Comparison of ENCODE assay signal across 1 cellular context in genomic region chr6:65638047-65638831, GRCh38.
TF ChIP-seq lines count a peak whose summit lies in the region.

No MANE protein-coding gene starts in this region.

TF ChIP-seq in GM23338, 12 proteins besides CTCF, POLR2A, EP300 and RAD21 (continued from another document):
- TF ChIP-seq, protein P1, sequence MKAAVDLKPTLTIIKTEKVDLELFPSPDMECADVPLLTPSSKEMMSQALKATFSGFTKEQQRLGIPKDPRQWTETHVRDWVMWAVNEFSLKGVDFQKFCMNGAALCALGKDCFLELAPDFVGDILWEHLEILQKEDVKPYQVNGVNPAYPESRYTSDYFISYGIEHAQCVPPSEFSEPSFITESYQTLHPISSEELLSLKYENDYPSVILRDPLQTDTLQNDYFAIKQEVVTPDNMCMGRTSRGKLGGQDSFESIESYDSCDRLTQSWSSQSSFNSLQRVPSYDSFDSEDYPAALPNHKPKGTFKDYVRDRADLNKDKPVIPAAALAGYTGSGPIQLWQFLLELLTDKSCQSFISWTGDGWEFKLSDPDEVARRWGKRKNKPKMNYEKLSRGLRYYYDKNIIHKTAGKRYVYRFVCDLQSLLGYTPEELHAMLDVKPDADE (IDR thresholded peaks at IDR 0.05), result no peak
- TF ChIP-seq EZH2 (IDR thresholded peaks at IDR 0.05; ENCODE audit: low read depth, unreplicated experiment) (no peak), JUNB (IDR thresholded peaks at IDR 0.05; ENCODE audit: unreplicated experiment) (no peak), ZNF114 (CRISPR knock-in tag; IDR thresholded peaks at IDR 0.05) (no peak)
- TF ChIP-seq, protein P2, sequence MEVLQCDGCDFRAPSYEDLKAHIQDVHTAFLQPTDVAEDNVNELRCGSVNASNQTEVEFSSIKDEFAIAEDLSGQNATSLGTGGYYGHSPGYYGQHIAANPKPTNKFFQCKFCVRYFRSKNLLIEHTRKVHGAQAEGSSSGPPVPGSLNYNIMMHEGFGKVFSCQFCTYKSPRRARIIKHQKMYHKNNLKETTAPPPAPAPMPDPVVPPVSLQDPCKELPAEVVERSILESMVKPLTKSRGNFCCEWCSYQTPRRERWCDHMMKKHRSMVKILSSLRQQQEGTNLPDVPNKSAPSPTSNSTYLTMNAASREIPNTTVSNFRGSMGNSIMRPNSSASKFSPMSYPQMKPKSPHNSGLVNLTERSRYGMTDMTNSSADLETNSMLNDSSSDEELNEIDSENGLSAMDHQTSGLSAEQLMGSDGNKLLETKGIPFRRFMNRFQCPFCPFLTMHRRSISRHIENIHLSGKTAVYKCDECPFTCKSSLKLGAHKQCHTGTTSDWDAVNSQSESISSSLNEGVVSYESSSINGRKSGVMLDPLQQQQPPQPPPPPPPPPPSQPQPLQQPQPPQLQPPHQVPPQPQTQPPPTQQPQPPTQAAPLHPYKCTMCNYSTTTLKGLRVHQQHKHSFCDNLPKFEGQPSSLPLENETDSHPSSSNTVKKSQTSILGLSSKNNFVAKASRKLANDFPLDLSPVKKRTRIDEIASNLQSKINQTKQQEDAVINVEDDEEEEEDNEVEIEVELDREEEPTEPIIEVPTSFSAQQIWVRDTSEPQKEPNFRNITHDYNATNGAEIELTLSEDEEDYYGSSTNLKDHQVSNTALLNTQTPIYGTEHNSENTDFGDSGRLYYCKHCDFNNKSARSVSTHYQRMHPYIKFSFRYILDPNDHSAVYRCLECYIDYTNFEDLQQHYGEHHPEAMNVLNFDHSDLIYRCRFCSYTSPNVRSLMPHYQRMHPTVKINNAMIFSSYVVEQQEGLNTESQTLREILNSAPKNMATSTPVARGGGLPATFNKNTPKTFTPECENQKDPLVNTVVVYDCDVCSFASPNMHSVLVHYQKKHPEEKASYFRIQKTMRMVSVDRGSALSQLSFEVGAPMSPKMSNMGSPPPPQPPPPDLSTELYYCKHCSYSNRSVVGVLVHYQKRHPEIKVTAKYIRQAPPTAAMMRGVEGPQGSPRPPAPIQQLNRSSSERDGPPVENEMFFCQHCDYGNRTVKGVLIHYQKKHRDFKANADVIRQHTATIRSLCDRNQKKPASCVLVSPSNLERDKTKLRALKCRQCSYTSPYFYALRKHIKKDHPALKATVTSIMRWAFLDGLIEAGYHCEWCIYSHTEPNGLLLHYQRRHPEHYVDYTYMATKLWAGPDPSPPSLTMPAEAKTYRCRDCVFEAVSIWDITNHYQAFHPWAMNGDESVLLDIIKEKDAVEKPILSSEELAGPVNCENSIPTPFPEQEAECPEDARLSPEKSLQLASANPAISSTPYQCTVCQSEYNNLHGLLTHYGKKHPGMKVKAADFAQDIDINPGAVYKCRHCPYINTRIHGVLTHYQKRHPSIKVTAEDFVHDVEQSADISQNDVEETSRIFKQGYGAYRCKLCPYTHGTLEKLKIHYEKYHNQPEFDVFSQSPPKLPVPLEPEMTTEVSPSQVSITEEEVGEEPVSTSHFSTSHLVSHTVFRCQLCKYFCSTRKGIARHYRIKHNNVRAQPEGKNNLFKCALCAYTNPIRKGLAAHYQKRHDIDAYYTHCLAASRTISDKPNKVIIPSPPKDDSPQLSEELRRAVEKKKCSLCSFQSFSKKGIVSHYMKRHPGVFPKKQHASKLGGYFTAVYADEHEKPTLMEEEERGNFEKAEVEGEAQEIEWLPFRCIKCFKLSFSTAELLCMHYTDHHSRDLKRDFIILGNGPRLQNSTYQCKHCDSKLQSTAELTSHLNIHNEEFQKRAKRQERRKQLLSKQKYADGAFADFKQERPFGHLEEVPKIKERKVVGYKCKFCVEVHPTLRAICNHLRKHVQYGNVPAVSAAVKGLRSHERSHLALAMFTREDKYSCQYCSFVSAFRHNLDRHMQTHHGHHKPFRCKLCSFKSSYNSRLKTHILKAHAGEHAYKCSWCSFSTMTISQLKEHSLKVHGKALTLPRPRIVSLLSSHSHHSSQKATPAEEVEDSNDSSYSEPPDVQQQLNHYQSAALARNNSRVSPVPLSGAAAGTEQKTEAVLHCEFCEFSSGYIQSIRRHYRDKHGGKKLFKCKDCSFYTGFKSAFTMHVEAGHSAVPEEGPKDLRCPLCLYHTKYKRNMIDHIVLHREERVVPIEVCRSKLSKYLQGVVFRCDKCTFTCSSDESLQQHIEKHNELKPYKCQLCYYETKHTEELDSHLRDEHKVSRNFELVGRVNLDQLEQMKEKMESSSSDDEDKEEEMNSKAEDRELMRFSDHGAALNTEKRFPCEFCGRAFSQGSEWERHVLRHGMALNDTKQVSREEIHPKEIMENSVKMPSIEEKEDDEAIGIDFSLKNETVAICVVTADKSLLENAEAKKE (CRISPR knock-in tag; IDR thresholded peaks at IDR 0.05), result no peak
- TF ChIP-seq, protein P3, sequence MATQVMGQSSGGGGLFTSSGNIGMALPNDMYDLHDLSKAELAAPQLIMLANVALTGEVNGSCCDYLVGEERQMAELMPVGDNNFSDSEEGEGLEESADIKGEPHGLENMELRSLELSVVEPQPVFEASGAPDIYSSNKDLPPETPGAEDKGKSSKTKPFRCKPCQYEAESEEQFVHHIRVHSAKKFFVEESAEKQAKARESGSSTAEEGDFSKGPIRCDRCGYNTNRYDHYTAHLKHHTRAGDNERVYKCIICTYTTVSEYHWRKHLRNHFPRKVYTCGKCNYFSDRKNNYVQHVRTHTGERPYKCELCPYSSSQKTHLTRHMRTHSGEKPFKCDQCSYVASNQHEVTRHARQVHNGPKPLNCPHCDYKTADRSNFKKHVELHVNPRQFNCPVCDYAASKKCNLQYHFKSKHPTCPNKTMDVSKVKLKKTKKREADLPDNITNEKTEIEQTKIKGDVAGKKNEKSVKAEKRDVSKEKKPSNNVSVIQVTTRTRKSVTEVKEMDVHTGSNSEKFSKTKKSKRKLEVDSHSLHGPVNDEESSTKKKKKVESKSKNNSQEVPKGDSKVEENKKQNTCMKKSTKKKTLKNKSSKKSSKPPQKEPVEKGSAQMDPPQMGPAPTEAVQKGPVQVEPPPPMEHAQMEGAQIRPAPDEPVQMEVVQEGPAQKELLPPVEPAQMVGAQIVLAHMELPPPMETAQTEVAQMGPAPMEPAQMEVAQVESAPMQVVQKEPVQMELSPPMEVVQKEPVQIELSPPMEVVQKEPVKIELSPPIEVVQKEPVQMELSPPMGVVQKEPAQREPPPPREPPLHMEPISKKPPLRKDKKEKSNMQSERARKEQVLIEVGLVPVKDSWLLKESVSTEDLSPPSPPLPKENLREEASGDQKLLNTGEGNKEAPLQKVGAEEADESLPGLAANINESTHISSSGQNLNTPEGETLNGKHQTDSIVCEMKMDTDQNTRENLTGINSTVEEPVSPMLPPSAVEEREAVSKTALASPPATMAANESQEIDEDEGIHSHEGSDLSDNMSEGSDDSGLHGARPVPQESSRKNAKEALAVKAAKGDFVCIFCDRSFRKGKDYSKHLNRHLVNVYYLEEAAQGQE (IDR thresholded peaks at IDR 0.05; ENCODE audit: unreplicated experiment), result no peak
